In the genomic region with DNA sequence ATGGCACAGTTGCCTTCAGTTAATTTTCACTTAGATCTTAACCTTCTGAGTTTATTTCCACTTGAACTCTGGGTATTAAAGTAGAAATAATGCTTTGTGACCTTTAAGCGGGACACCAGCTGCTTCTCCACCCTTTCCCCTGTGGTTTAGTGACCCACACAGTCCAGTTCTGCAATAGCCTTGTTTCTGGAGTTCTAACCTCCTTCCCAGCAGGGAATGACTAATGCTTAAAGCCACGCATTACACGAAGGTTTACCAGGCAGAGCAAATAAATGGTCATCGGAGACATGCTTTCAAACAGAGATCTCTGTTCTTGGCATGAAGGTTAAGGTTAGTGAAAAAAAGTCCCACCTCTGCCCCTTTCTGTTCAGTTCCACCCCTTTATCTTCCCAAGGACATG, we compare ENCODE assay signal across 9 cellular contexts. TPM values are rescaled to one million over a fixed set of nuclear protein-coding genes. Genes with fewer than 3 reads are reported as not detected.
A peak's percentile ranks its signal among the peaks of the same experiment; 100 is the strongest.
DNase-seq lines count a peak whose midpoint lies in the region; ATAC-seq, FAIRE-seq and TF ChIP-seq lines count a peak whose summit lies in the region.
"Had no signal": no experiment of that assay in that cellular context is flagged by ENCODE, and none has a peak within 500 bp of the region (broad histone marks: within the 10 kb centered on the region; RNA-seq: fewer than 3 reads in every experiment).

No MANE protein-coding gene starts in this region.

- no peak for TF ChIP-seq RAD21 in HepG2 (CRISPR knock-in tag; IDR thresholded peaks at IDR 0.05)

- H3K4me3 ChIP-seq in coronary artery, result peak overlapping the region; percentile 12
- H3K4me3 ChIP-seq in HepG2 (replicated peaks in 1 of 3; ENCODE audit: insufficient read depth in 1 of 3, low read depth in 2 of 3, low read length in 3 of 3), result no peak overlapping the region
- peak overlapping the region; percentile 44 for H3K4me3 ChIP-seq in thoracic aorta

- CTCF ChIA-PET in HepG2 (lab: Yijun Ruan, JAX; ENCODE audit: low intra/inter-chr PET ratio, low total read pairs), result no interaction called here

- H3K4me1 ChIP-seq in HepG2 (ENCODE audit: insufficient read depth, low read length) (peaks cover 12% of the 10 kb centered on the region), thoracic aorta (ENCODE audit: control insufficient read depth in 1 of 2, low read depth in 2 of 2) (peaks cover 35 to 61% of the 10 kb centered on the region in 2 donors)

- TF ChIP-seq CTCF in coronary artery (IDR thresholded peaks at IDR 0.05) (no peak), HepG2 (CRISPR knock-in tag; IDR thresholded peaks at IDR 0.05) (no peak), thoracic aorta (IDR thresholded peaks at IDR 0.05) (no peak)

- H2AFZ ChIP-seq in HepG2 (ENCODE audit: low read length), result no peak overlapping the region

- 0 out of 2 replicates have a peak overlapping the region, but pooled peaks have one; percentile 26 for H3K4me2 ChIP-seq in HepG2 (ENCODE audit: low read depth, low read length)

- H3K79me2 ChIP-seq in HepG2 (ENCODE audit: insufficient read depth, low read length), result no peaks in the 10 kb centered on the region

- no peaks in the 10 kb centered on the region for H4K20me1 ChIP-seq in HepG2 (ENCODE audit: insufficient read depth, low read length)

- no peak for FAIRE-seq in HepG2 (lab: Jason Lieb, UNC)

- intact Hi-C loops in HepG2 (cut with micrococcal nuclease; ENCODE audit: unreplicated experiment), result no loop called here

- H3K27ac ChIP-seq in coronary artery (peak overlapping the region; percentile 88 to 89), HepG2 (ENCODE audit: extremely low read length, insufficient read depth, low read length) (no peak overlapping the region), thoracic aorta (peak overlapping the region; percentile 95 to 97)

- H3K36me3 ChIP-seq in HepG2 (replicated peaks in 1 of 2; ENCODE audit: control insufficient read depth in 1 of 2, insufficient read depth in 2 of 2, low read length in 2 of 2) (no peaks in the 10 kb centered on the region), thoracic aorta (no peaks in the 10 kb centered on the region)

- POLR2A ChIA-PET in HepG2 (lab: Yijun Ruan, JAX), result no interaction called here

- H3K9me3 ChIP-seq in HepG2 (ENCODE audit: low read length), result peaks cover 7% of the 10 kb centered on the region
- H3K9me3 ChIP-seq in thoracic aorta, result no peaks in the 10 kb centered on the region

- no peak overlapping the region for H3K9ac ChIP-seq in HepG2 (ENCODE audit: insufficient read depth, low read depth, low read length)

- BruUV-seq in HepG2 (replicated peaks; lab: Mats Ljungman, UMichigan), result no TSS peak

- TF ChIP-seq EP300 in HepG2 (IDR thresholded peaks at IDR 0.05; ENCODE audit: low read depth in 2 of 2, low read length in 2 of 2) (no peak), HepG2 (CRISPR knock-in tag; IDR thresholded peaks at IDR 0.05; ENCODE audit: borderline replicate concordance) (no peak)

- peak; percentile 41; the same call in 1 of the 3 replicates for ATAC-seq in HepG2
- peak; percentile 80 for ATAC-seq in thoracic aorta (ENCODE audit: insufficient number of reproducible peaks, low FRiP score, low read depth)
- no peak for ATAC-seq in GM21576 (IDR thresholded peaks at IDR 0.05; ENCODE audit: unreplicated experiment)

- no peak for TF ChIP-seq POLR2A in HepG2 (IDR thresholded peaks at IDR 0.05; ENCODE audit: insufficient read depth in 1 of 2, low read depth in 2 of 2, low read length in 2 of 2)

- DNase-seq in HT1080 (ENCODE audit: low read depth) (peak; percentile 78), coronary artery (ENCODE audit: low spot score) (peak; percentile 86), HepG2 (ENCODE audit: low spot score) (peak; percentile 37), thoracic aorta (ENCODE audit: low spot score) (no peak), D341Med (ENCODE audit: low spot score) (no peak), iPS-NIHi11 (ENCODE audit: low spot score) (no peak), RPMI8226 (no peak)
- DNase-seq: activated CD4-positive, alpha-beta T cell treated with anti-CD3 and anti-CD28 coated beads, Interleukin-2, amount 10 ng/mL, durations not matched to agents 24 days and 14 days had no signal

- 0% methylated on average over 4 of the region's 4 CpGs for WGBS in HepG2 (ENCODE audit: low lambda C conversion rate)

- H3K27me3 ChIP-seq in HepG2 (ENCODE audit: control insufficient read depth in 1 of 2, insufficient read depth in 2 of 2, low read length in 2 of 2), result no peaks in the 10 kb centered on the region; a peak in 2 of 5 replicates
- H3K27me3 ChIP-seq in thoracic aorta (replicated peaks; ENCODE audit: insufficient read depth), result no peaks in the 10 kb centered on the region

- in situ Hi-C loops in HepG2 (cut with HindIII; ENCODE audit: extremely low pct_ligation_motif_present, low pct_unique_long_range_greater_than_20kb), result no loop called here

RNA-seq across cellular contexts. Expression of a gene that starts 25.3 kb away (rescaled TPM):
- not detected in 2 replicates for total RNA-seq in HT1080 (2014; rRNA removed; shearing (Covaris generic))
- not detected in 2 replicates for polyA plus RNA-seq in HT1080 (2015; cell fraction: cytosol; rRNA removed)
- polyA plus RNA-seq in HT1080 (2015; cell fraction: nucleus; rRNA removed), result not detected in 2 replicates
- total RNA-seq in HepG2 (2016; rRNA removed; fragmentation: Illumina TruSeq; extraction: Trizol) (not detected in 2 replicates), thoracic aorta (100 to 1,000 TPM; 163 to 634 TPM)
- total RNA-seq in HepG2 (2016; cell fraction: cytosol; rRNA removed; fragmentation: Illumina TruSeq; extraction: Trizol; ENCODE audit: low read depth), result not detected in 2 replicates
- total RNA-seq in HepG2 (2016; cell fraction: insoluble cytoplasmic fraction; rRNA removed; fragmentation: Illumina TruSeq; extraction: Trizol), result not detected in 2 replicates
- not detected in 2 replicates for total RNA-seq in HepG2 (2016; cell fraction: membrane; rRNA removed; fragmentation: Illumina TruSeq; extraction: Trizol)
- not detected in 2 replicates for total RNA-seq in HepG2 (2016; cell fraction: nucleus; rRNA removed; fragmentation: Illumina TruSeq; extraction: Trizol)
- polyA plus RNA-seq in HepG2 (2011; rRNA removed), result not detected in 2 replicates
- polyA plus RNA-seq in HepG2 (2011; cell fraction: cytosol; rRNA removed), result not detected in 2 replicates
- not detected in 2 replicates for polyA plus RNA-seq in HepG2 (2011; cell fraction: nucleus; rRNA removed)
- not detected in 2 replicates for polyA plus RNA-seq in HepG2 (2012)
- not detected in 2 replicates for polyA plus RNA-seq in HepG2 (2016; cell fraction: cytosol; fragmentation: Illumina TruSeq; extraction: Trizol; ENCODE audit: low read depth)
- polyA plus RNA-seq in HepG2 (2016; cell fraction: insoluble cytoplasmic fraction; fragmentation: Illumina TruSeq; extraction: Trizol; ENCODE audit: low read depth), result not detected in 2 replicates
- not detected in 2 replicates for polyA plus RNA-seq in HepG2 (2016; cell fraction: membrane; fragmentation: Illumina TruSeq; extraction: Trizol; ENCODE audit: low read depth)
- not detected in 2 replicates for polyA plus RNA-seq in HepG2 (2016; cell fraction: nucleus; fragmentation: Illumina TruSeq; extraction: Trizol; ENCODE audit: insufficient read depth, low read depth)
- polyA minus RNA-seq in HepG2 (2011; rRNA and poly(A)+ RNA removed; ENCODE audit: low replicate concordance), result not detected in 2 replicates
- polyA minus RNA-seq in HepG2 (2011; cell fraction: cytosol; rRNA and poly(A)+ RNA removed), result not detected in 2 replicates
- polyA minus RNA-seq in HepG2 (2011; cell fraction: nucleus; rRNA and poly(A)+ RNA removed), result not detected in 2 replicates
- total RNA-seq: activated CD4-positive, alpha-beta T cell treated with anti-CD3 and anti-CD28 coated beads, Interleukin-2, amount 10 ng/mL, durations not matched to agents 24 days and 14 days had no signal

RNA-seq across cellular contexts. Expression of a gene that starts 51.7 kb away (rescaled TPM):
- not detected in 2 replicates for total RNA-seq in HT1080 (2014; rRNA removed; shearing (Covaris generic))
- not detected in 2 replicates for polyA plus RNA-seq in HT1080 (2015; cell fraction: cytosol; rRNA removed)
- polyA plus RNA-seq in HT1080 (2015; cell fraction: nucleus; rRNA removed), result not detected in 2 replicates
- total RNA-seq in HepG2 (2016; rRNA removed; fragmentation: Illumina TruSeq; extraction: Trizol) (not detected in 2 replicates), thoracic aorta (not detected)
- total RNA-seq in HepG2 (2016; cell fraction: cytosol; rRNA removed; fragmentation: Illumina TruSeq; extraction: Trizol; ENCODE audit: low read depth), result not detected in 2 replicates
- not detected in 2 replicates for total RNA-seq in HepG2 (2016; cell fraction: insoluble cytoplasmic fraction; rRNA removed; fragmentation: Illumina TruSeq; extraction: Trizol)
- total RNA-seq in HepG2 (2016; cell fraction: membrane; rRNA removed; fragmentation: Illumina TruSeq; extraction: Trizol), result not detected in 2 replicates
- total RNA-seq in HepG2 (2016; cell fraction: nucleus; rRNA removed; fragmentation: Illumina TruSeq; extraction: Trizol), result not detected in 2 replicates
- polyA plus RNA-seq in HepG2 (2011; rRNA removed), result not detected in 2 replicates
- not detected in 2 replicates for polyA plus RNA-seq in HepG2 (2011; cell fraction: cytosol; rRNA removed)
- polyA plus RNA-seq in HepG2 (2011; cell fraction: nucleus; rRNA removed), result not detected in 2 replicates
- not detected in 2 replicates for polyA plus RNA-seq in HepG2 (2012)
- not detected in 2 replicates for polyA plus RNA-seq in HepG2 (2016; cell fraction: cytosol; fragmentation: Illumina TruSeq; extraction: Trizol; ENCODE audit: low read depth)
- polyA plus RNA-seq in HepG2 (2016; cell fraction: insoluble cytoplasmic fraction; fragmentation: Illumina TruSeq; extraction: Trizol; ENCODE audit: low read depth), result not detected in 2 replicates
- polyA plus RNA-seq in HepG2 (2016; cell fraction: membrane; fragmentation: Illumina TruSeq; extraction: Trizol; ENCODE audit: low read depth), result not detected in 2 replicates
- not detected in 2 replicates for polyA plus RNA-seq in HepG2 (2016; cell fraction: nucleus; fragmentation: Illumina TruSeq; extraction: Trizol; ENCODE audit: insufficient read depth, low read depth)
- polyA minus RNA-seq in HepG2 (2011; rRNA and poly(A)+ RNA removed; ENCODE audit: low replicate concordance), result not detected in 2 replicates
- not detected in 2 replicates for polyA minus RNA-seq in HepG2 (2011; cell fraction: cytosol; rRNA and poly(A)+ RNA removed)
- not detected in 2 replicates for polyA minus RNA-seq in HepG2 (2011; cell fraction: nucleus; rRNA and poly(A)+ RNA removed)
- total RNA-seq: activated CD4-positive, alpha-beta T cell treated with anti-CD3 and anti-CD28 coated beads, Interleukin-2, amount 10 ng/mL, durations not matched to agents 24 days and 14 days had no signal

Comparison
In these comparisons a context has a peak if more than half of its experiments do, and no peak if none do; other contexts are left out.
1. DNase-seq: peak in HT1080 (single experiment), coronary artery (single experiment) and HepG2 (single experiment); none in thoracic aorta (single experiment), D341Med (single experiment), iPS-NIHi11 (single experiment) and RPMI8226 (single experiment).
2. H3K4me3 ChIP-seq: peak in coronary artery (single experiment) and thoracic aorta (single experiment); none in HepG2 (0 of 3).
3. RNA of a gene that starts 25.3 kb away (total RNA-seq): 163 to 634 TPM in thoracic aorta; not detected in HT1080 and not detected in HepG2; every median in the first group is over 100 times any median in the second.